Comparison of ENCODE assay signal across 8 cellular contexts in genomic region chr5:131170540-131171275, GRCh38. TPM values are rescaled to one million over a fixed set of nuclear protein-coding genes. Genes with fewer than 3 reads are reported as not detected.
DNase-seq lines count a peak whose midpoint lies in the region; ATAC-seq and TF ChIP-seq lines count a peak whose summit lies in the region.

TSS of gene LYRM7 (plus strand) at chr5:131170944. CDS start at chr5:131171021, 77 bp downstream.

- DNase-seq in DMS153 (lab: John Stamatoyannopoulos, UW) (peak; percentile 94), PC-9 (peak; percentile 94 to 99), erythroblast (lab: John Stamatoyannopoulos, UW) (peak; percentile 98 to 99)
- DNase-seq in Jurkat, Clone E6-1 (ENCODE audit: low read depth, low spot score) = peak; percentile 100
- peak; percentile 87 for DNase-seq in activated T-cell treated with anti-CD3 and anti-CD28 coated beads, Interleukin-2, amount 50 U/mL, for 1 hour
- peak; percentile 93 for DNase-seq in stimulated activated CD8-positive, alpha-beta memory T cell treated with anti-CD3 and anti-CD28 coated beads, Interleukin-4, amount 100 ng/mL, for 48 hours

- peak within 1 kb of the TSS; percentile 91 for H3K4me2 ChIP-seq in PC-9

- H3K4me3 ChIP-seq in Jurkat, Clone E6-1 (ENCODE audit: low read length) = peak within 1 kb of the TSS; percentile 90
- peak within 1 kb of the TSS; percentile 70 for H3K4me3 ChIP-seq in PC-9
- peak within 1 kb of the TSS; percentile 79 to 83 for H3K4me3 ChIP-seq in mucosa of rectum (ENCODE audit: low read length in 2 of 2)

- peak within 1 kb of the TSS; percentile 42 for H3K27ac ChIP-seq in PC-9
- H3K27ac ChIP-seq in mucosa of rectum (ENCODE audit: low read depth in 2 of 2, low read length in 2 of 2) = peak within 1 kb of the TSS; percentile 77 to 84

- CTCF ChIA-PET in PC-9 (lab: Charles Lee) = no interaction called here

- H3K9ac ChIP-seq in mucosa of rectum (ENCODE audit: low read depth in 1 of 2, low read length in 2 of 2) = peak within 1 kb of the TSS; percentile 71 to 72

- TF ChIP-seq CTCF in PC-9 (conservative IDR thresholded peaks at IDR 0.05) = no peak

- H3K27me3 ChIP-seq in PC-9 (ENCODE audit: insufficient read depth, low read depth) (no peaks in the 10 kb centered on the region), mucosa of rectum (ENCODE audit: control insufficient read depth in 2 of 2, insufficient read depth in 2 of 2, low read length in 2 of 2) (no peaks in the 10 kb centered on the region)

- intact Hi-C loops in PC-9 (cut with micrococcal nuclease; ENCODE audit: unreplicated experiment) = no loop called here

- peaks cover 12% of the 10 kb centered on the region for H3K4me1 ChIP-seq in PC-9 (replicated peaks; ENCODE audit: insufficient read depth)
- peaks cover 11 to 15% of the 10 kb centered on the region in 2 donors for H3K4me1 ChIP-seq in mucosa of rectum (ENCODE audit: control insufficient read depth in 2 of 2, insufficient read depth in 2 of 2, low read length in 2 of 2)

- H4K20me1 ChIP-seq in PC-9 (ENCODE audit: insufficient read depth) = no peaks in the 10 kb centered on the region

- no peaks in the 10 kb centered on the region for H3K9me2 ChIP-seq in PC-9 (ENCODE audit: insufficient read depth)

- ATAC-seq in GM21619 (IDR thresholded peaks at IDR 0.05; ENCODE audit: unreplicated experiment) = peak; percentile 96

- no TSS peak for BruUV-seq in PC-9 (replicated peaks; lab: Mats Ljungman, UMichigan)

- H3K79me2 ChIP-seq in PC-9 (ENCODE audit: low read depth) = peaks cover 10% of the 10 kb centered on the region; the same call in 1 of the 2 replicates

- peak within 1 kb of the TSS; percentile 92 for H2AFZ ChIP-seq in PC-9

- H3K36me3 ChIP-seq in PC-9 (ENCODE audit: low read depth) = no peaks in the 10 kb centered on the region
- no peaks in the 10 kb centered on the region for H3K36me3 ChIP-seq in mucosa of rectum (ENCODE audit: control insufficient read depth in 2 of 2, insufficient read depth in 2 of 2, low read length in 2 of 2)

- H3K9me3 ChIP-seq in PC-9 (ENCODE audit: insufficient read depth, low read depth) (no peaks in the 10 kb centered on the region), mucosa of rectum (ENCODE audit: control insufficient read depth in 2 of 2, low read length in 2 of 2) (no peaks in the 10 kb centered on the region)

- POLR2A ChIA-PET in PC-9 (lab: Charles Lee; ENCODE audit: unreplicated experiment) = no interaction called here

- TF ChIP-seq POLR2A in erythroblast (IDR thresholded peaks at IDR 0.05; ENCODE audit: low read length) = peak; percentile 90

- no peaks in the 10 kb centered on the region for H3F3A ChIP-seq in PC-9 (ENCODE audit: insufficient read depth, low read depth)

RNA-seq across cellular contexts. Expression of gene LYRM7, which starts in this region (rescaled TPM):
- polyA plus RNA-seq in Jurkat, Clone E6-1 (2012; ENCODE audit: insufficient read depth, insufficient read length) = 23.0 TPM
- total RNA-seq in PC-9 (2021) = 5.0 and 9.5 TPM in 2 replicates

Comparison
In these comparisons a context has a peak if more than half of its experiments do, and no peak if none do; other contexts are left out.
1. Peak in every context shown above with its lines: DNase-seq, ATAC-seq, H3K4me3 ChIP-seq and H3K27ac ChIP-seq.